24 cellular contexts compared by ENCODE assay signal in genomic region chr1:242585616-242586354, GRCh38.
"Had no signal": no experiment of that assay in that cellular context is flagged by ENCODE, and none has a peak within 500 bp of the region (broad histone marks: within the 10 kb centered on the region; RNA-seq: fewer than 3 reads in every experiment).

No MANE protein-coding gene starts in this region.

- H3K27ac Mint-ChIP-seq: activated naive CD8-positive, alpha-beta T cell treated with anti-CD3 and anti-CD28 coated beads for 36 hours; activated T-helper 2 cell treated with anti-CD3 and anti-CD28 coated beads, Interferon-gamma antibody, Interleukin-2, Interleukin-4, amounts not matched to agents 10 μg/mL and 5 μg/mL and 100 μg/mL, durations not matched to agents 14 hours and 24 hours and 36 hours; nephron; stimulated activated effector memory CD8-positive, alpha-beta T cell treated with anti-CD3 and anti-CD28 coated beads, Interleukin-12 subunit alpha, Interleukin-12 subunit beta, amount 100 ng/mL, for 72 hours had no signal

- H3K9me3 ChIP-seq: colonic mucosa, esophagus squamous epithelium, gastrocnemius medialis, left ventricle myocardium inferior, right lobe of liver, transverse colon had no signal

- ATAC-seq: activated T-cell treated with anti-CD3 and anti-CD28 coated beads, Interleukin-2, amount 50 U/mL, for 4 hours; gastrocnemius medialis; right lobe of liver; stimulated activated effector memory CD8-positive, alpha-beta T cell treated with anti-CD3 and anti-CD28 coated beads, Interleukin-12 subunit alpha, Interleukin-12 subunit beta, amount 100 ng/mL, for 72 hours had no signal

- H3K4me3 Mint-ChIP-seq: activated naive CD8-positive, alpha-beta T cell treated with anti-CD3 and anti-CD28 coated beads for 36 hours; activated T-cell treated with anti-CD3 and anti-CD28 coated beads, Interleukin-2, amount 50 U/mL, for 4 hours; nephron; stimulated activated effector memory CD8-positive, alpha-beta T cell treated with anti-CD3 and anti-CD28 coated beads, Interleukin-12 subunit alpha, Interleukin-12 subunit beta, amount 100 ng/mL, for 72 hours had no signal

- H3K4me1 ChIP-seq: colonic mucosa, esophagus squamous epithelium, gastrocnemius medialis, left ventricle myocardium inferior, right lobe of liver, transverse colon had no signal

- H3K36me3 Mint-ChIP-seq: activated naive CD8-positive, alpha-beta T cell treated with anti-CD3 and anti-CD28 coated beads for 36 hours; stimulated activated effector memory CD8-positive, alpha-beta T cell treated with anti-CD3 and anti-CD28 coated beads, Interleukin-12 subunit alpha, Interleukin-12 subunit beta, amount 100 ng/mL, for 72 hours had no signal

- H3K27me3 ChIP-seq: colonic mucosa, esophagus squamous epithelium, gastrocnemius medialis, right lobe of liver, transverse colon had no signal

- H3K36me3 ChIP-seq: colonic mucosa, esophagus squamous epithelium, gastrocnemius medialis, left ventricle myocardium inferior, right lobe of liver, transverse colon, WERI-Rb-1 had no signal

- H3K27ac ChIP-seq: colonic mucosa, dorsolateral prefrontal cortex, esophagus squamous epithelium, gastrocnemius medialis, left ventricle myocardium inferior, right lobe of liver, transverse colon, WERI-Rb-1 had no signal

- DNase-seq: activated CD4-positive, alpha-beta T cell treated with anti-CD3 and anti-CD28 coated beads for 1 hour; activated CD4-positive, alpha-beta T cell treated with anti-CD3 and anti-CD28 coated beads, Interleukin-2, amount 50 U/mL, for 4 hours; activated CD8-positive, alpha-beta memory T cell treated with anti-CD3 and anti-CD28 coated beads for 24 hours; activated CD8-positive, alpha-beta memory T cell treated with anti-CD3 and anti-CD28 coated beads, Interleukin-2, amount 50 U/mL, for 4 hours; activated naive CD4-positive, alpha-beta T cell; activated naive CD8-positive, alpha-beta T cell treated with anti-CD3 and anti-CD28 coated beads for 36 hours; activated T-cell treated with anti-CD3 and anti-CD28 coated beads, Interleukin-2, amount 50 U/mL, for 4 hours; colonic mucosa; dorsolateral prefrontal cortex; esophagus squamous epithelium; gastrocnemius medialis; hypothalamus; left ventricle myocardium inferior; mammary epithelial cell; occipital lobe; right lobe of liver; small intestine; stimulated activated CD4-positive, alpha-beta T cell treated with anti-CD3 and anti-CD28 coated beads, Interleukin-2, amount 100 ng/mL, for 24 hours; T-helper 1 cell; transverse colon; WERI-Rb-1 had no signal

- H3K4me3 ChIP-seq: colonic mucosa, dorsolateral prefrontal cortex, esophagus squamous epithelium, gastrocnemius medialis, left ventricle myocardium inferior, right lobe of liver, transverse colon had no signal

- H3K4me1 Mint-ChIP-seq: activated naive CD8-positive, alpha-beta T cell treated with anti-CD3 and anti-CD28 coated beads for 36 hours; nephron; stimulated activated effector memory CD8-positive, alpha-beta T cell treated with anti-CD3 and anti-CD28 coated beads, Interleukin-12 subunit alpha, Interleukin-12 subunit beta, amount 100 ng/mL, for 72 hours had no signal

- H3K9me3 Mint-ChIP-seq: activated T-cell treated with anti-CD3 and anti-CD28 coated beads, Interleukin-2, amount 50 U/mL, for 4 hours; activated T-helper 2 cell treated with anti-CD3 and anti-CD28 coated beads, Interferon-gamma antibody, Interleukin-2, Interleukin-4, amounts not matched to agents 10 μg/mL and 5 μg/mL and 100 μg/mL, durations not matched to agents 14 hours and 24 hours and 36 hours; stimulated activated effector memory CD8-positive, alpha-beta T cell treated with anti-CD3 and anti-CD28 coated beads, Interleukin-12 subunit alpha, Interleukin-12 subunit beta, amount 100 ng/mL, for 72 hours had no signal
